Comparison of ENCODE assay signal across 11 cellular contexts in the genomic region with DNA sequence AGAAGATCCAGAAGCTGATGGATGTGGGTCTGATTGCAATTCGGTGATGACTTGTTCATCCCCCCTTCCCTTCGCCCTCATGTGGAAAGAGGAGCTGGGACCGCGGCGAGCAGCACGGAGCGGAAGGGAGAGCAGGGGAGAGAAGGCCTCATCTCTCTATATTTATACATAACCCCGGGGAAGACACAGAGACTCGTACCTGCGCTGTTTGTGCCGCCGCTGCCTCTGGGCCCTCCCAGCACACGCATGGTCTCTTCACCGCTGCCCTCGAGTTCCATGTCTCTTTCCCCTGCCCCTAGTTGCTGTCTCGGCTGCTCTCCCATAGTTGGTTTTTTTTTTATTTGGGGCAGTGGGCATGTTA. TPM values are rescaled to one million over a fixed set of nuclear protein-coding genes. Genes with fewer than 3 reads are reported as not detected.
DNase-seq lines count a peak whose midpoint lies in the region; ATAC-seq, FAIRE-seq and TF ChIP-seq lines count a peak whose summit lies in the region.
"Had no signal": no experiment of that assay in that cellular context is flagged by ENCODE, and none has a peak within 500 bp of the region (broad histone marks: within the 10 kb centered on the region; RNA-seq: fewer than 3 reads in every experiment).

No MANE protein-coding gene starts in this region.

- no peaks in the 10 kb centered on the region for H4K20me1 ChIP-seq in HCT116 (ENCODE audit: insufficient read depth)
- peaks cover 42% of the 10 kb centered on the region for H4K20me1 ChIP-seq in astrocyte (ENCODE audit: insufficient read depth, low read length)

- no peak for FAIRE-seq in astrocyte (lab: Jason Lieb, UNC)

- H3K27ac ChIP-seq in CD4-positive, alpha-beta memory T cell (ENCODE audit: low read depth, low read length) = no peak overlapping the region
- H3K27ac ChIP-seq in HCT116 (ENCODE audit: low read depth, low read length) (no peak overlapping the region), astrocyte (ENCODE audit: low read depth, low read length) (no peak overlapping the region)

- peaks cover 37% of the 10 kb centered on the region for H3K36me3 ChIP-seq in CD4-positive, alpha-beta memory T cell (ENCODE audit: insufficient read depth, low read length)
- H3K36me3 ChIP-seq in HCT116 (ENCODE audit: control insufficient read depth in 1 of 2, insufficient read depth in 2 of 2, low read length in 2 of 2) = peaks cover 47 to 53% of the 10 kb centered on the region in 2 experiments
- H3K36me3 ChIP-seq in astrocyte (ENCODE audit: insufficient read depth, low read length) = peaks cover 42% of the 10 kb centered on the region

- peaks cover 14 to 60% (median 37%) of the 10 kb centered on the region in 4 donors for H3K4me1 Mint-ChIP-seq in CD4-positive, alpha-beta memory T cell
- H3K4me1 Mint-ChIP-seq in astrocyte (ENCODE audit: low read depth, unreplicated experiment) = peaks cover 24% of the 10 kb centered on the region
- H3K4me1 Mint-ChIP-seq in neural crest cell = peaks cover 9% of the 10 kb centered on the region

- no peaks in the 10 kb centered on the region for H3K9me3 ChIP-seq in CD4-positive, alpha-beta memory T cell (ENCODE audit: control insufficient read depth in 1 of 2, low read length in 2 of 2)
- H3K9me3 ChIP-seq in HCT116 (ENCODE audit: control insufficient read depth in 1 of 2, insufficient read depth in 1 of 2, low read depth in 1 of 2, low read length in 2 of 2) = no peaks in the 10 kb centered on the region
- H3K9me3 ChIP-seq in astrocyte (ENCODE audit: insufficient read depth, low read depth, low read length) = no peaks in the 10 kb centered on the region
- H3K9me3 ChIP-seq: testis had no signal

- no peaks in the 10 kb centered on the region for H3K27me3 ChIP-seq in CD4-positive, alpha-beta memory T cell (ENCODE audit: insufficient read depth, low read length)
- no peaks in the 10 kb centered on the region for H3K27me3 ChIP-seq in HCT116 (ENCODE audit: insufficient read depth, low read length)
- H3K27me3 ChIP-seq in astrocyte (ENCODE audit: insufficient read depth, low read length) = no peaks in the 10 kb centered on the region
- H3K27me3 ChIP-seq: testis had no signal

- peak overlapping the region in 5 of 7 donors; percentile 85 to 95 (median 94) for H3K27ac Mint-ChIP-seq in CD4-positive, alpha-beta memory T cell
- H3K27ac Mint-ChIP-seq in astrocyte (ENCODE audit: unreplicated experiment) (no peak overlapping the region), neural crest cell (ENCODE audit: unreplicated experiment) (no peak overlapping the region)

- H2AFZ ChIP-seq in HCT116 (ENCODE audit: low read depth, low read length, poor library complexity, severe bottlenecking) (no peak overlapping the region), astrocyte (ENCODE audit: low read depth, low read length) (no peak overlapping the region)

- H3K4me2 ChIP-seq in HCT116 (ENCODE audit: low read length) (no peak overlapping the region), astrocyte (ENCODE audit: low read length) (peak overlapping the region; percentile 20)

- peaks cover 39% of the 10 kb centered on the region for H3K4me1 ChIP-seq in CD4-positive, alpha-beta memory T cell (ENCODE audit: insufficient read depth, low read length)
- H3K4me1 ChIP-seq in HCT116 (ENCODE audit: control insufficient read depth in 1 of 2, insufficient read depth in 2 of 2, low read length in 2 of 2) = peaks cover 0 to 8% of the 10 kb centered on the region in 2 experiments; a peak in 1 of 4 replicates
- peaks cover 25% of the 10 kb centered on the region for H3K4me1 ChIP-seq in astrocyte (ENCODE audit: insufficient read depth, low read length)

- H3K36me3 Mint-ChIP-seq in CD4-positive, alpha-beta memory T cell = peaks cover 27 to 66% of the 10 kb centered on the region in 2 donors
- H3K36me3 Mint-ChIP-seq in astrocyte (ENCODE audit: low read depth, unreplicated experiment) (peaks cover 23% of the 10 kb centered on the region), neural crest cell (ENCODE audit: low read depth) (peaks cover 18% of the 10 kb centered on the region)

- H3K79me2 ChIP-seq in HCT116 (ENCODE audit: insufficient read depth, low read length) = peaks cover 34% of the 10 kb centered on the region; the same call in 1 of the 2 replicates
- H3K79me2 ChIP-seq in astrocyte (ENCODE audit: insufficient read depth, low read length) = no peaks in the 10 kb centered on the region

- POLR2A ChIA-PET in CD4-positive, alpha-beta memory T cell (lab: Charles Lee; ENCODE audit: partially characterized antibody) = interaction anchor here (0.7 to 22.7 kb wide), 13 partner anchors 9 to 1363 kb away, joined by 3 to 937 read pairs (median 8); a partner anchor contains a TSS
- POLR2A ChIA-PET in HCT116 (lab: Charles Lee) = interaction anchor here (0.7 to 2.2 kb wide), 8 partner anchors 18 to 151 kb away, joined by 3 to 10 read pairs (median 3); a partner anchor contains a TSS

- H3K9me2 ChIP-seq in HCT116 (ENCODE audit: insufficient read depth) = no peaks in the 10 kb centered on the region

- TF ChIP-seq CTCF in HCT116 (IDR thresholded peaks at IDR 0.05 in 2 of 3, conservative IDR thresholded peaks at IDR 0.05 in 1 of 3; ENCODE audit: borderline replicate concordance in 1 of 3, insufficient read depth in 1 of 3, low read depth in 2 of 3, low read length in 2 of 3) (no peak), astrocyte (IDR thresholded peaks at IDR 0.05; ENCODE audit: insufficient read depth, low read depth, low read length) (no peak), neural crest cell (conservative IDR thresholded peaks at IDR 0.05) (no peak)

- RAD21 ChIA-PET in HCT116 (lab: Charles Lee; ENCODE audit: low non-redundant PET in 1 of 2, low total read pairs in 2 of 2, uncharacterized antibody in 2 of 2, unreplicated experiment in 2 of 2) = interaction anchor here (0.7 to 1.6 kb wide), 9 partner anchors 18 to 151 kb away, joined by 3 to 7 read pairs (median 4); a partner anchor contains a TSS

- H3K4me3 ChIP-seq in CD4-positive, alpha-beta memory T cell (ENCODE audit: low read length in 2 of 2) = no peak overlapping the region
- H3K4me3 ChIP-seq in HCT116 (replicated peaks in 1 of 2; ENCODE audit: low read depth in 1 of 2, low read length in 2 of 2) = no peak overlapping the region
- no peak overlapping the region for H3K4me3 ChIP-seq in astrocyte (ENCODE audit: insufficient read depth, low read depth, low read length)
- H3K4me3 ChIP-seq: skin epidermis, testis had no signal

- TF ChIP-seq POLR2A in HCT116 (IDR thresholded peaks at IDR 0.05; ENCODE audit: borderline replicate concordance, extremely low read depth, insufficient read depth, insufficient read length) = no peak

- H3K27me3 Mint-ChIP-seq in CD4-positive, alpha-beta memory T cell = no peaks in the 10 kb centered on the region
- no peaks in the 10 kb centered on the region for H3K27me3 Mint-ChIP-seq in astrocyte (ENCODE audit: low read depth, unreplicated experiment)
- no peaks in the 10 kb centered on the region for H3K27me3 Mint-ChIP-seq in neural crest cell (ENCODE audit: low read depth)

- TF ChIP-seq RAD21 in HCT116 (IDR thresholded peaks at IDR 0.05; ENCODE audit: low read depth) = no peak

- CTCF ChIA-PET in CD4-positive, alpha-beta memory T cell (lab: Charles Lee; ENCODE audit: partially characterized antibody) = interaction anchor here (0.6 to 9.7 kb wide), 28 partner anchors 9 to 258 kb away, joined by 3 to 367 read pairs (median 6); a partner anchor contains a TSS
- CTCF ChIA-PET in HCT116 (lab: Charles Lee) = interaction anchor here (0.6 to 4.6 kb wide), 17 partner anchors 11 to 485 kb away, joined by 3 to 80 read pairs (median 6); a partner anchor contains a TSS

- H3K9ac ChIP-seq in HCT116 (ENCODE audit: low read length) (no peak overlapping the region), astrocyte (ENCODE audit: low read length) (no peak overlapping the region)

- peaks cover 0 to 2% (median 0%) of the 10 kb centered on the region in 8 donors for H3K9me3 Mint-ChIP-seq in CD4-positive, alpha-beta memory T cell
- no peaks in the 10 kb centered on the region for H3K9me3 Mint-ChIP-seq in astrocyte (ENCODE audit: unreplicated experiment)
- H3K9me3 Mint-ChIP-seq in neural crest cell = no peaks in the 10 kb centered on the region
- H3K9me3 Mint-ChIP-seq: activated T-cell treated with anti-CD3 and anti-CD28 coated beads, Interleukin-2, amount 50 U/mL, for 4 hours had no signal

- ATAC-seq in HCT116 = no peak
- no peak for ATAC-seq in GM18498 (IDR thresholded peaks at IDR 0.05; ENCODE audit: unreplicated experiment)
- ATAC-seq in GM21447 (IDR thresholded peaks at IDR 0.05; ENCODE audit: unreplicated experiment) = no peak
- no peak for ATAC-seq in left cardiac atrium

- H3K4me3 Mint-ChIP-seq in CD4-positive, alpha-beta memory T cell = no peak overlapping the region
- no peak overlapping the region for H3K4me3 Mint-ChIP-seq in astrocyte (ENCODE audit: unreplicated experiment)
- peak overlapping the region; percentile 58 for H3K4me3 Mint-ChIP-seq in neural crest cell

- no peak for DNase-seq in CD4-positive, alpha-beta memory T cell
- no peak for DNase-seq in HCT116 (ENCODE audit: low read depth, low spot score)
- no peak for DNase-seq in astrocyte (ENCODE audit: low read depth)
- no peak for DNase-seq in neural crest cell (ENCODE audit: low read depth, low spot score)
- DNase-seq in left cardiac atrium = no peak
- DNase-seq: NCI-H1417 treated with DMSO at 0.1 percent for 48 hours had no signal

- intact Hi-C loops in CD4-positive, alpha-beta memory T cell (cut with micrococcal nuclease) = loop anchor here (1.0 kb wide), 6 partner anchors 19 to 127 kb away; a partner anchor contains a TSS
- intact Hi-C loops in HCT116 (cut with micrococcal nuclease) = loop anchor here (1.0 to 2.0 kb wide), 3 partner anchors 67 to 151 kb away; no protein-coding TSS in a partner anchor
- intact Hi-C loops in left cardiac atrium (cut with DNase I) = loop anchor here (5.0 to 10.0 kb wide), 2 partner anchors 98 to 101 kb away; a partner anchor contains a TSS

- BruUV-seq in HCT116 (replicated peaks; lab: Mats Ljungman, UMichigan) = TSS peak; percentile 61

RNA-seq across cellular contexts. Expression of a gene that starts 2.5 kb away (rescaled TPM):
- 100 to 1,000 TPM; 149 to 152 TPM for total RNA-seq in CD4-positive, alpha-beta memory T cell
- 100 to 1,000 TPM; 198 to 202 TPM for polyA plus RNA-seq in CD4-positive, alpha-beta memory T cell
- total RNA-seq in HCT116 (2021; ENCODE audit: unreplicated experiment) (4.3 TPM), astrocyte (1.3 and 1.6 TPM in 2 replicates), neural crest cell (2.8 and 3.8 TPM in 2 replicates), left cardiac atrium (10 to 100 TPM; 23.8 to 25.8 TPM)
- 1.1 and 2.1 TPM in 2 replicates for polyA plus RNA-seq in HCT116 (2012)

RNA-seq across cellular contexts. Expression of a gene that starts 18.1 kb away (rescaled TPM):
- total RNA-seq in CD4-positive, alpha-beta memory T cell = 100 to 1,000 TPM in 1 of 2 experiments, 10 to 100 TPM in 1; 97.4 to 106 TPM
- polyA plus RNA-seq in CD4-positive, alpha-beta memory T cell = 10 to 100 TPM; 37.1 to 98.8 TPM
- total RNA-seq in HCT116 (2021; ENCODE audit: unreplicated experiment) (336 TPM), astrocyte (179 and 200 TPM in 2 replicates), neural crest cell (294 and 296 TPM in 2 replicates), left cardiac atrium (100 to 1,000 TPM; 102 to 125 TPM)
- 233 and 237 TPM in 2 replicates for polyA plus RNA-seq in HCT116 (2012)

RNA-seq across cellular contexts. Expression of a gene that starts 21.9 kb away (rescaled TPM):
- total RNA-seq in CD4-positive, alpha-beta memory T cell = 10 to 100 TPM; 37.6 to 42.1 TPM
- polyA plus RNA-seq in CD4-positive, alpha-beta memory T cell = 10 to 100 TPM; 31.1 to 35.3 TPM
- total RNA-seq in HCT116 (2021; ENCODE audit: unreplicated experiment) = 43.2 TPM
- 79.7 and 85.3 TPM in 2 replicates for polyA plus RNA-seq in HCT116 (2012)
- total RNA-seq in astrocyte = 28.8 and 29.4 TPM in 2 replicates
- 40.2 and 43.2 TPM in 2 replicates for total RNA-seq in neural crest cell
- 10 to 100 TPM; 59.6 to 61.2 TPM for total RNA-seq in left cardiac atrium

RNA-seq across cellular contexts. Expression of a gene that starts 22.0 kb away (rescaled TPM):
- 100 to 1,000 TPM in 1 of 2 experiments, 10 to 100 TPM in 1; 83.9 to 101 TPM for total RNA-seq in CD4-positive, alpha-beta memory T cell
- 10 to 100 TPM; 38.1 to 69.6 TPM for polyA plus RNA-seq in CD4-positive, alpha-beta memory T cell
- 70.9 TPM for total RNA-seq in HCT116 (2021; ENCODE audit: unreplicated experiment)
- polyA plus RNA-seq in HCT116 (2012) = 75.6 and 77.1 TPM in 2 replicates
- total RNA-seq in astrocyte = 40.2 and 40.7 TPM in 2 replicates
- 35.7 and 40.8 TPM in 2 replicates for total RNA-seq in neural crest cell
- 10 to 100 TPM; 58.8 to 82.0 TPM for total RNA-seq in left cardiac atrium

RNA-seq across cellular contexts. Expression of a gene that starts 26.3 kb away (rescaled TPM):
- 10 to 100 TPM; 60.6 to 64.5 TPM for total RNA-seq in CD4-positive, alpha-beta memory T cell
- polyA plus RNA-seq in CD4-positive, alpha-beta memory T cell = 10 to 100 TPM; 15.6 to 23.6 TPM
- total RNA-seq in HCT116 (2021; ENCODE audit: unreplicated experiment) (25.8 TPM), astrocyte (23.8 and 25.7 TPM in 2 replicates), neural crest cell (27.2 TPM in 2 replicates), left cardiac atrium (10 to 100 TPM; 49.2 to 49.3 TPM)
- polyA plus RNA-seq in HCT116 (2012) = 31.7 and 34.5 TPM in 2 replicates

Comparison
In these comparisons a context has a peak if more than half of its experiments do, and no peak if none do; other contexts are left out.
1. H3K27ac Mint-ChIP-seq: peak in CD4-positive, alpha-beta memory T cell (5 of 7); none in astrocyte (single experiment) and neural crest cell (single experiment).
2. RNA of a gene that starts 2.5 kb away (total RNA-seq): 149 to 152 TPM in CD4-positive, alpha-beta memory T cell; 23.8 to 25.8 TPM in left cardiac atrium, 4.3 TPM in HCT116 (single experiment), 2.8 to 3.8 TPM in neural crest cell and 1.3 to 1.6 TPM in astrocyte; every median in the first group is over 4 times any median in the second.